8 cellular contexts compared by ENCODE assay signal in genomic region chr3:45841701-45842491, GRCh38. TPM values are rescaled to one million over a fixed set of nuclear protein-coding genes. Genes with fewer than 3 reads are reported as not detected.
A peak's percentile ranks its signal among the peaks of the same experiment; 100 is the strongest.
DNase-seq lines count a peak whose midpoint lies in the region; ATAC-seq and TF ChIP-seq lines count a peak whose summit lies in the region.

Gene LZTFL1, minus strand, starts transcription at chr3:45842119. Its CDS starts 128 bp downstream, at chr3:45841991.

- intact Hi-C loops in spleen (cut with DNase I; ENCODE audit: low total_unique reads), result no loop called here

- ATAC-seq in GM18858 (IDR thresholded peaks at IDR 0.05; ENCODE audit: unreplicated experiment) (peak; percentile 75), HG03135 (IDR thresholded peaks at IDR 0.05; ENCODE audit: unreplicated experiment) (peak; percentile 93)

- TF ChIP-seq POLR2A in spleen (IDR thresholded peaks at IDR 0.05), result no peak

- DNase-seq in A172 (ENCODE audit: low spot score) (peak; percentile 93), NCI-H226 (peak; percentile 84), iris pigment epithelial cell (ENCODE audit: low read depth) (peak; percentile 98), spleen (peak; percentile 92)
- peak; percentile 70 to 78 (median 72) for DNase-seq in activated CD4-positive, CD25-positive, alpha-beta regulatory T cell (lab: John Stamatoyannopoulos, UW)
- peak; percentile 90 for DNase-seq in central memory CD4-positive, alpha-beta T cell

- TF ChIP-seq CTCF in spleen (IDR thresholded peaks at IDR 0.05 in 8 of 11, conservative IDR thresholded peaks at IDR 0.05 in 3 of 11), result no peak

- no peaks in the 10 kb centered on the region for H3K27me3 ChIP-seq in spleen (replicated peaks in 1 of 7)

- 3 to 5% (median 4%) methylated on average over 38 to 52 of the region's 52 CpGs for WGBS in spleen, 5 donors

- no peaks in the 10 kb centered on the region for H3K9me3 ChIP-seq in spleen

- H3K36me3 ChIP-seq in spleen, result peaks cover 0 to 11% (median 2%) of the 10 kb centered on the region in 6 donors

- peak within 1 kb of the TSS; percentile 87 to 99 (median 96) for H3K4me3 ChIP-seq in spleen

- H3K4me1 ChIP-seq in spleen, result peaks cover 0 to 34% (median 16%) of the 10 kb centered on the region in 6 donors

- peak within 1 kb of the TSS; percentile 5 to 74 (median 59) for H3K27ac ChIP-seq in spleen

RNA-seq across cellular contexts. Expression of gene LZTFL1, which starts in this region (rescaled TPM):
- total RNA-seq in A172 (2014; rRNA removed; shearing (Covaris generic)), result 14.9 and 20.3 TPM in 2 replicates
- 10 to 100 TPM; 13.2 to 22.9 (median 18.0) TPM for total RNA-seq in spleen
- 1 to 10 TPM; 6.5 to 8.4 (median 7.9) TPM for polyA plus RNA-seq in spleen

Comparison
In these comparisons a context has a peak if more than half of its experiments do, and no peak if none do; other contexts are left out.
1. Peak in every context shown above with its lines: DNase-seq, ATAC-seq, H3K4me3 ChIP-seq and H3K27ac ChIP-seq.